ENCODE assay signal across 22 cellular contexts in genomic region chr19:7795555-7796161, GRCh38. TPM values are rescaled to one million over a fixed set of nuclear protein-coding genes. Genes with fewer than 3 reads are reported as not detected.
A peak's percentile ranks its signal among the peaks of the same experiment; 100 is the strongest.
DNase-seq lines count a peak whose midpoint lies in the region; ATAC-seq and TF ChIP-seq lines count a peak whose summit lies in the region.
"Had no signal": no experiment of that assay in that cellular context is flagged by ENCODE, and none has a peak within 500 bp of the region (broad histone marks: within the 10 kb centered on the region; RNA-seq: fewer than 3 reads in every experiment).

No MANE protein-coding gene starts in this region.

- H4K20me1 ChIP-seq in SK-N-SH (ENCODE audit: insufficient read depth): no peaks in the 10 kb centered on the region

- no peak overlapping the region for H3K9ac ChIP-seq in SK-N-SH

- DNase-seq in SK-N-SH: no peak
- peak; percentile 84 for DNase-seq in NCI-H2227 treated with DMSO at 0.1 percent for 48 hours (lab: John Stamatoyannopoulos, UW)
- DNase-seq in dermis blood vessel endothelial cell: peak; percentile 93
- no peak for DNase-seq in NCI-H2107 treated with DMSO at 0.1 percent for 48 hours (lab: John Stamatoyannopoulos, UW; ENCODE audit: unreplicated experiment)
- DNase-seq in HuH-7.5 (ENCODE audit: low spot score): no peak
- no peak for DNase-seq in stimulated activated CD4-positive, alpha-beta T cell treated with anti-CD3 and anti-CD28 coated beads, Interleukin-12 subunit alpha, Interleukin-12 subunit beta, amount 100 ng/mL, for 4 hours
- DNase-seq: 8988T; C1 segment of cervical spinal cord; DMS53; Kasumi-1; NCI-H1436 treated with DMSO at 0.1 percent for 48 hours; NCI-H2171 treated with DMSO at 0.1 percent for 48 hours; NCI-H510A treated with DMSO at 0.1 percent for 48 hours; NK-92 treated with Interleukin-12 subunit alpha and Interleukin-12 subunit beta, amount 100 ng/mL, for 24 hours; OCI-M1; T-cell had no signal

- no peak overlapping the region for H3K27ac ChIP-seq in SK-N-SH (ENCODE audit: low read depth in 2 of 2, low read length in 1 of 2)
- no peak overlapping the region for H3K27ac ChIP-seq in gastroesophageal sphincter

- H3K4me1 ChIP-seq in SK-N-SH (ENCODE audit: control insufficient read depth in 1 of 2, insufficient read depth in 2 of 2, low read depth in 1 of 2, low read length in 1 of 2): no peaks in the 10 kb centered on the region
- peaks cover 0 to 14% (median 0%) of the 10 kb centered on the region in 3 donors for H3K4me1 ChIP-seq in gastroesophageal sphincter

- TF ChIP-seq CTCF in SK-N-SH (IDR thresholded peaks at IDR 0.05) (no peak), gastroesophageal sphincter (IDR thresholded peaks at IDR 0.05) (no peak)

- no peaks in the 10 kb centered on the region for H3F3A ChIP-seq in SK-N-SH (replicated peaks; ENCODE audit: insufficient read depth)

- POLR2A ChIA-PET in SK-N-SH (lab: Yijun Ruan, JAX): no interaction called here

- 0 out of 2 replicates have a peak overlapping the region, but pooled peaks have one; percentile 10 for H3K4me2 ChIP-seq in SK-N-SH

- WGBS in SK-N-SH (ENCODE audit: low lambda C conversion rate): 43% methylated on average over 8 of the region's 8 CpGs
- 27 to 45% methylated on average over 8 of the region's 8 CpGs for WGBS in gastroesophageal sphincter (ENCODE audit: low coverage in 1 of 2), 2 donors

- TF ChIP-seq EP300 in SK-N-SH (IDR thresholded peaks at IDR 0.05; ENCODE audit: borderline replicate concordance in 1 of 2, low read depth in 1 of 2, low read length in 1 of 2): no peak
- no peak for TF ChIP-seq EP300 in gastroesophageal sphincter (IDR thresholded peaks at IDR 0.05)

- peaks cover 25% of the 10 kb centered on the region; the same call in 1 of the 2 replicates for H3K27me3 ChIP-seq in SK-N-SH (ENCODE audit: insufficient read depth)
- H3K27me3 ChIP-seq in gastroesophageal sphincter: peaks cover 70% of the 10 kb centered on the region

- H3K36me3 ChIP-seq in SK-N-SH (replicated peaks in 1 of 2; ENCODE audit: control insufficient read depth in 1 of 2, insufficient read depth in 2 of 2, low read length in 1 of 2): no peaks in the 10 kb centered on the region
- no peaks in the 10 kb centered on the region for H3K36me3 ChIP-seq in gastroesophageal sphincter

- H3K9me3 ChIP-seq in SK-N-SH (no peaks in the 10 kb centered on the region), gastroesophageal sphincter (peaks cover 0 to 3% (median 0%) of the 10 kb centered on the region in 3 donors)

- TF ChIP-seq RAD21 in SK-N-SH (IDR thresholded peaks at IDR 0.05; ENCODE audit: low read length): no peak

- no peak for TF ChIP-seq POLR2A in gastroesophageal sphincter (IDR thresholded peaks at IDR 0.05)

- H3K9me2 ChIP-seq in SK-N-SH: no peaks in the 10 kb centered on the region

- H2AFZ ChIP-seq in SK-N-SH (ENCODE audit: low read depth): no peak overlapping the region

- no peak for ATAC-seq in SK-N-SH treated with all-trans-retinoic acid at 6 μM for 48 hours
- no peak for ATAC-seq in gastroesophageal sphincter
- ATAC-seq: GM12878, HCT116, T-cell had no signal

- H3K4me3 ChIP-seq in SK-N-SH (ENCODE audit: low read depth in 2 of 2, low read length in 1 of 2) (no peak overlapping the region), gastroesophageal sphincter (no peak overlapping the region)
- H3K4me3 ChIP-seq: GM12878 had no signal

- CTCF ChIA-PET in SK-N-SH (lab: Yijun Ruan, JAX): interaction anchor here (0.6 to 2.1 kb wide), 2 partner anchors 14 to 227 kb away, joined by 3 to 9 read pairs; no protein-coding TSS in a partner anchor

- no peaks in the 10 kb centered on the region for H3K79me2 ChIP-seq in SK-N-SH (ENCODE audit: insufficient read depth)

TF ChIP-seq in SK-N-SH, 30 proteins besides CTCF, POLR2A, EP300 and RAD21:
- TF ChIP-seq FOXJ3 (CRISPR knock-in tag; IDR thresholded peaks at IDR 0.05): no peak
- TF ChIP-seq GATA2 (CRISPR knock-in tag; IDR thresholded peaks at IDR 0.05): no peak
- TF ChIP-seq EZH2phosphoT487 (IDR thresholded peaks at IDR 0.05; ENCODE audit: borderline replicate concordance, low read depth): no peak
- no peak for TF ChIP-seq ELF1 (IDR thresholded peaks at IDR 0.05)
- TF ChIP-seq NFIC (IDR thresholded peaks at IDR 0.05; ENCODE audit: borderline replicate concordance): no peak
- TF ChIP-seq FOSL2 (IDR thresholded peaks at IDR 0.05; ENCODE audit: borderline replicate concordance, low read depth): no peak
- TF ChIP-seq FOXM1 (IDR thresholded peaks at IDR 0.05; ENCODE audit: low read depth): no peak
- TF ChIP-seq PBX3 (IDR thresholded peaks at IDR 0.05): no peak
- TF ChIP-seq POLR2AphosphoS5 (IDR thresholded peaks at IDR 0.05; ENCODE audit: low read depth, low read length): no peak
- TF ChIP-seq RFX5 (IDR thresholded peaks at IDR 0.05; ENCODE audit: low read length): no peak
- TF ChIP-seq JUND (IDR thresholded peaks at IDR 0.05): no peak
- no peak for TF ChIP-seq RCOR1 (IDR thresholded peaks at IDR 0.05; ENCODE audit: low read length)
- TF ChIP-seq MXI1 (IDR thresholded peaks at IDR 0.05; ENCODE audit: low read depth, low read length): no peak
- no peak for TF ChIP-seq MAX (IDR thresholded peaks at IDR 0.05; ENCODE audit: low read depth)
- no peak for TF ChIP-seq GABPA (IDR thresholded peaks at IDR 0.05; ENCODE audit: low read depth)

TF ChIP-seq in SK-N-SH treated with all-trans-retinoic acid at 6 μM for 48 hours, 23 proteins besides CTCF, POLR2A, EP300 and RAD21:
- TF ChIP-seq CREB5 (CRISPR knock-in tag; IDR thresholded peaks at IDR 0.05; ENCODE audit: low read depth): no peak
- TF ChIP-seq PATZ1 (CRISPR knock-in tag; IDR thresholded peaks at IDR 0.05; ENCODE audit: borderline replicate concordance): no peak
- TF ChIP-seq ESRRG (CRISPR knock-in tag; IDR thresholded peaks at IDR 0.05): no peak
- no peak for TF ChIP-seq TSHZ2 (CRISPR knock-in tag; IDR thresholded peaks at IDR 0.05)

RNA-seq across cellular contexts. Expression of gene CLEC4M, which starts 32.6 kb away (rescaled TPM):
- not detected in 2 replicates for polyA plus RNA-seq in SK-N-SH (2012; rRNA removed)
- polyA plus RNA-seq in SK-N-SH (2012; cell fraction: cytosol; rRNA removed): not detected in 2 replicates
- not detected in 2 replicates for polyA plus RNA-seq in SK-N-SH (2012; cell fraction: nucleus; rRNA removed)
- 5.6 and 25.2 TPM in 2 replicates for total RNA-seq in dermis blood vessel endothelial cell
- total RNA-seq in gastroesophageal sphincter: not detected
- total RNA-seq: G401, SK-MEL-5 had no signal

RNA-seq across cellular contexts. Expression of gene EVI5L, which starts 34.4 kb away (rescaled TPM):
- polyA plus RNA-seq in SK-N-SH (2012; rRNA removed): 8.5 and 9.7 TPM in 2 replicates
- 4.9 and 8.5 TPM in 2 replicates for polyA plus RNA-seq in SK-N-SH (2012; cell fraction: cytosol; rRNA removed)
- 16.4 and 17.9 TPM in 2 replicates for polyA plus RNA-seq in SK-N-SH (2012; cell fraction: nucleus; rRNA removed)
- total RNA-seq in dermis blood vessel endothelial cell: 12.6 and 16.5 TPM in 2 replicates
- total RNA-seq in gastroesophageal sphincter: 10 to 100 TPM; 17.3 to 46.3 (median 22.2) TPM

RNA-seq across cellular contexts. Expression of gene CD209, which starts 48.3 kb away (rescaled TPM):
- polyA plus RNA-seq in SK-N-SH (2012; rRNA removed): not detected in 2 replicates
- polyA plus RNA-seq in SK-N-SH (2012; cell fraction: cytosol; rRNA removed): not detected in 2 replicates
- 0.01 TPM in 1 of 2 replicates, not detected in the other for polyA plus RNA-seq in SK-N-SH (2012; cell fraction: nucleus; rRNA removed)
- total RNA-seq in dermis blood vessel endothelial cell (under 0.01 TPM in 1 of 2 replicates, not detected in the other), gastroesophageal sphincter (10 to 100 TPM in 2 of 4 donors, 1 to 10 TPM in 1, under 1 TPM in 1; 0.78 to 11.4 (median 8.0) TPM)
- total RNA-seq: G401, SK-MEL-5 had no signal

Comparison
In these comparisons a context has a peak if more than half of its experiments do, and no peak if none do; other contexts are left out.
1. DNase-seq: peak in NCI-H2227 treated with DMSO at 0.1 percent for 48 hours (single experiment) and dermis blood vessel endothelial cell (single experiment); none in SK-N-SH (single experiment), NCI-H2107 treated with DMSO at 0.1 percent for 48 hours (single experiment), HuH-7.5 (single experiment) and stimulated activated CD4-positive, alpha-beta T cell treated with anti-CD3 and anti-CD28 coated beads, Interleukin-12 subunit alpha, Interleukin-12 subunit beta, amount 100 ng/mL, for 4 hours (single experiment).